In the genomic region with DNA sequence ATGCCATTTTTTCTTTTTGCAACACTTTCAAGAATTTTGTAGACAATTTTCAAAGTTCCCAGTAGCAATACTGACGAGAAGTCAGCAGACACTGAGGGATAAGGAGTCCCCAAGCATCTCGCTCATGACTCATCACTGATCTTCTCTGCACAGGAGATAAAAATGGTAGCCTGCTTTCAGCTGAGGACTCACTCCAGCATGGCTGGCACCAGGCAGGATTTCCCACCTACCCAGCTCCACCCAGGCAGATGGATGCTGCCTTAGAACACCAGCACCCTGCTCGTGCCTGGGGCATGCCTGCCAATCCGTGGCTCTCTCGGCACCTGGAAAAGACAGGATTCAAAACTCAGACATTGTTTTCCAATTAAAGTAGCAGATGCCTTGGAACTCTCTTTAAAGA, we compare ENCODE assay signal across 20 cellular contexts. TPM values are rescaled to one million over a fixed set of nuclear protein-coding genes. Genes with fewer than 3 reads are reported as not detected.
DNase-seq lines count a peak whose midpoint lies in the region; ATAC-seq lines count a peak whose summit lies in the region.
"Had no signal": no experiment of that assay in that cellular context is flagged by ENCODE, and none has a peak within 500 bp of the region (broad histone marks: within the 10 kb centered on the region; RNA-seq: fewer than 3 reads in every experiment).

No MANE protein-coding gene starts in this region.

- intact Hi-C loops in activated CD4-positive, alpha-beta T cell treated with anti-CD3 and anti-CD28 coated beads for 36 hours (cut with DNase I, micrococcal nuclease): no loop called here
- intact Hi-C loops in activated T-helper 1 cell treated with anti-CD3 and anti-CD28 coated beads, Interleukin-12 subunit alpha, Interleukin-12 subunit beta, Interleukin-2, Interleukin-4 antibody, amounts not matched to agents 30 ng/mL and 10 ng/mL and 1 ng/mL, durations not matched to agents 14 hours and 24 hours and 36 hours (cut with micrococcal nuclease): no loop called here

- peaks cover 33% of the 10 kb centered on the region for H3K9me3 Mint-ChIP-seq in activated CD4-positive, alpha-beta T cell treated with anti-CD3 and anti-CD28 coated beads, Interleukin-2, amount 10 ng/mL, durations not matched to agents 7 days and 5 days
- H3K9me3 Mint-ChIP-seq in activated CD4-positive, alpha-beta T cell treated with anti-CD3 and anti-CD28 coated beads for 36 hours (ENCODE audit: low read depth): peaks cover 6% of the 10 kb centered on the region
- H3K9me3 Mint-ChIP-seq in stimulated activated effector memory CD8-positive, alpha-beta T cell treated with anti-CD3 and anti-CD28 coated beads, Interleukin-12 subunit alpha, Interleukin-12 subunit beta, amount 100 ng/mL, for 72 hours: peaks cover 18% of the 10 kb centered on the region
- peaks cover 25% of the 10 kb centered on the region for H3K9me3 Mint-ChIP-seq in activated T-helper 1 cell treated with anti-CD3 and anti-CD28 coated beads, Interleukin-12 subunit alpha, Interleukin-12 subunit beta, Interleukin-2, Interleukin-4 antibody, amounts not matched to agents 30 ng/mL and 10 ng/mL and 1 ng/mL, durations not matched to agents 14 hours and 24 hours and 36 hours

- POLR2A ChIA-PET in activated CD4-positive, alpha-beta T cell treated with anti-CD3 and anti-CD28 coated beads, Interleukin-2, amount 10 ng/mL, durations not matched to agents 7 days and 5 days (lab: Charles Lee): no interaction called here
- POLR2A ChIA-PET in activated CD4-positive, alpha-beta T cell treated with anti-CD3 and anti-CD28 coated beads for 36 hours (lab: Charles Lee): no interaction called here

- peak overlapping the region; percentile 19 for H3K27ac Mint-ChIP-seq in activated CD4-positive, alpha-beta T cell treated with anti-CD3 and anti-CD28 coated beads, Interleukin-2, amount 10 ng/mL, durations not matched to agents 7 days and 5 days
- no peak overlapping the region for H3K27ac Mint-ChIP-seq in activated CD4-positive, alpha-beta T cell treated with anti-CD3 and anti-CD28 coated beads for 36 hours
- peak overlapping the region; percentile 64 for H3K27ac Mint-ChIP-seq in stimulated activated effector memory CD8-positive, alpha-beta T cell treated with anti-CD3 and anti-CD28 coated beads, Interleukin-12 subunit alpha, Interleukin-12 subunit beta, amount 100 ng/mL, for 72 hours
- no peak overlapping the region for H3K27ac Mint-ChIP-seq in activated T-helper 1 cell treated with anti-CD3 and anti-CD28 coated beads, Interleukin-12 subunit alpha, Interleukin-12 subunit beta, Interleukin-2, Interleukin-4 antibody, amounts not matched to agents 30 ng/mL and 10 ng/mL and 1 ng/mL, durations not matched to agents 14 hours and 24 hours and 36 hours
- H3K27ac Mint-ChIP-seq: CD4-positive, alpha-beta T cell; GM23338 had no signal

- H3K27ac ChIP-seq in KOPT-K1 (ENCODE audit: low read depth, low read length, poor library complexity, severe bottlenecking): peak overlapping the region; percentile 1
- H3K27ac ChIP-seq: BLaER1 treated with 17β-estradiol and CSF1 and Interleukin-3, amounts not matched to agents 10 nM and 100 nM had no signal

- H3K27me3 Mint-ChIP-seq in activated CD4-positive, alpha-beta T cell treated with anti-CD3 and anti-CD28 coated beads, Interleukin-2, amount 10 ng/mL, durations not matched to agents 7 days and 5 days: no peaks in the 10 kb centered on the region
- H3K27me3 Mint-ChIP-seq in activated CD4-positive, alpha-beta T cell treated with anti-CD3 and anti-CD28 coated beads for 36 hours: no peaks in the 10 kb centered on the region
- no peaks in the 10 kb centered on the region for H3K27me3 Mint-ChIP-seq in activated T-helper 1 cell treated with anti-CD3 and anti-CD28 coated beads, Interleukin-12 subunit alpha, Interleukin-12 subunit beta, Interleukin-2, Interleukin-4 antibody, amounts not matched to agents 30 ng/mL and 10 ng/mL and 1 ng/mL, durations not matched to agents 14 hours and 24 hours and 36 hours (ENCODE audit: insufficient read depth)

- H3K4me1 Mint-ChIP-seq in activated CD4-positive, alpha-beta T cell treated with anti-CD3 and anti-CD28 coated beads, Interleukin-2, amount 10 ng/mL, durations not matched to agents 7 days and 5 days: peaks cover 76% of the 10 kb centered on the region
- peaks cover 37% of the 10 kb centered on the region for H3K4me1 Mint-ChIP-seq in activated CD4-positive, alpha-beta T cell treated with anti-CD3 and anti-CD28 coated beads for 36 hours
- H3K4me1 Mint-ChIP-seq in stimulated activated effector memory CD8-positive, alpha-beta T cell treated with anti-CD3 and anti-CD28 coated beads, Interleukin-12 subunit alpha, Interleukin-12 subunit beta, amount 100 ng/mL, for 72 hours: peaks cover 81% of the 10 kb centered on the region
- H3K4me1 Mint-ChIP-seq in activated T-helper 1 cell treated with anti-CD3 and anti-CD28 coated beads, Interleukin-12 subunit alpha, Interleukin-12 subunit beta, Interleukin-2, Interleukin-4 antibody, amounts not matched to agents 30 ng/mL and 10 ng/mL and 1 ng/mL, durations not matched to agents 14 hours and 24 hours and 36 hours (ENCODE audit: low read depth): peaks cover 85% of the 10 kb centered on the region

- DNase-seq in activated CD4-positive, alpha-beta T cell treated with anti-CD3 and anti-CD28 coated beads, Interleukin-2, amount 10 ng/mL, durations not matched to agents 7 days and 5 days: no peak
- no peak for DNase-seq in activated CD4-positive, alpha-beta T cell treated with anti-CD3 and anti-CD28 coated beads for 36 hours
- peak; percentile 44 for DNase-seq in middle frontal gyrus (ENCODE audit: extremely low spot score, low spot score)
- DNase-seq in stimulated activated effector memory CD8-positive, alpha-beta T cell treated with anti-CD3 and anti-CD28 coated beads, Interleukin-12 subunit alpha, Interleukin-12 subunit beta, amount 100 ng/mL, for 72 hours (ENCODE audit: low spot score in 2 of 2): no peak
- no peak for DNase-seq in activated T-helper 1 cell treated with anti-CD3 and anti-CD28 coated beads, Interleukin-12 subunit alpha, Interleukin-12 subunit beta, Interleukin-2, Interleukin-4 antibody, amounts not matched to agents 30 ng/mL and 10 ng/mL and 1 ng/mL, durations not matched to agents 14 hours and 24 hours and 36 hours (ENCODE audit: low spot score)
- DNase-seq: Caco-2; CD4-positive, alpha-beta T cell; H9; KBM-7; MG63; NCI-H2029; NCI-H446 treated with DMSO at 0.1 percent for 48 hours; NCI-H526; NCI-H82; NK-92 treated with Interleukin-12 subunit alpha and Interleukin-12 subunit beta, amount 100 ng/mL, for 24 hours; PC-3 had no signal

- CTCF ChIA-PET in activated CD4-positive, alpha-beta T cell treated with anti-CD3 and anti-CD28 coated beads, Interleukin-2, amount 10 ng/mL, durations not matched to agents 7 days and 5 days (lab: Charles Lee): no interaction called here
- CTCF ChIA-PET in activated CD4-positive, alpha-beta T cell treated with anti-CD3 and anti-CD28 coated beads for 36 hours (lab: Charles Lee): interaction anchor here (0.7 kb wide), 1 partner anchor 21 kb away, joined by 3 read pairs; no protein-coding TSS in a partner anchor

- H3K9me3 ChIP-seq in KOPT-K1 (ENCODE audit: insufficient read depth, low read length, poor library complexity, severe bottlenecking): peaks cover 11% of the 10 kb centered on the region
- H3K9me3 ChIP-seq: Caco-2, MG63 had no signal

- no peak overlapping the region for H3K4me3 Mint-ChIP-seq in activated CD4-positive, alpha-beta T cell treated with anti-CD3 and anti-CD28 coated beads, Interleukin-2, amount 10 ng/mL, durations not matched to agents 7 days and 5 days
- no peak overlapping the region for H3K4me3 Mint-ChIP-seq in activated CD4-positive, alpha-beta T cell treated with anti-CD3 and anti-CD28 coated beads for 36 hours
- H3K4me3 Mint-ChIP-seq in stimulated activated effector memory CD8-positive, alpha-beta T cell treated with anti-CD3 and anti-CD28 coated beads, Interleukin-12 subunit alpha, Interleukin-12 subunit beta, amount 100 ng/mL, for 72 hours: no peak overlapping the region
- no peak overlapping the region for H3K4me3 Mint-ChIP-seq in activated T-helper 1 cell treated with anti-CD3 and anti-CD28 coated beads, Interleukin-12 subunit alpha, Interleukin-12 subunit beta, Interleukin-2, Interleukin-4 antibody, amounts not matched to agents 30 ng/mL and 10 ng/mL and 1 ng/mL, durations not matched to agents 14 hours and 24 hours and 36 hours
- H3K4me3 Mint-ChIP-seq: CD4-positive, alpha-beta T cell; GM23338; H9 had no signal

- ATAC-seq in activated CD4-positive, alpha-beta T cell treated with anti-CD3 and anti-CD28 coated beads for 36 hours: no peak
- no peak for ATAC-seq in stimulated activated effector memory CD8-positive, alpha-beta T cell treated with anti-CD3 and anti-CD28 coated beads, Interleukin-12 subunit alpha, Interleukin-12 subunit beta, amount 100 ng/mL, for 72 hours
- no peak for ATAC-seq in HG03196 (IDR thresholded peaks at IDR 0.05; ENCODE audit: unreplicated experiment)
- ATAC-seq: GM23338, PC-3 had no signal

- peaks cover 82% of the 10 kb centered on the region for H3K36me3 ChIP-seq in KOPT-K1 (ENCODE audit: insufficient read depth, low read length)
- H3K36me3 ChIP-seq: MG63 had no signal

- peaks cover 62% of the 10 kb centered on the region for H3K36me3 Mint-ChIP-seq in activated CD4-positive, alpha-beta T cell treated with anti-CD3 and anti-CD28 coated beads, Interleukin-2, amount 10 ng/mL, durations not matched to agents 7 days and 5 days (ENCODE audit: low read depth)
- no peaks in the 10 kb centered on the region for H3K36me3 Mint-ChIP-seq in activated CD4-positive, alpha-beta T cell treated with anti-CD3 and anti-CD28 coated beads for 36 hours (ENCODE audit: low read depth)
- peaks cover 75% of the 10 kb centered on the region for H3K36me3 Mint-ChIP-seq in stimulated activated effector memory CD8-positive, alpha-beta T cell treated with anti-CD3 and anti-CD28 coated beads, Interleukin-12 subunit alpha, Interleukin-12 subunit beta, amount 100 ng/mL, for 72 hours
- peaks cover 49% of the 10 kb centered on the region for H3K36me3 Mint-ChIP-seq in activated T-helper 1 cell treated with anti-CD3 and anti-CD28 coated beads, Interleukin-12 subunit alpha, Interleukin-12 subunit beta, Interleukin-2, Interleukin-4 antibody, amounts not matched to agents 30 ng/mL and 10 ng/mL and 1 ng/mL, durations not matched to agents 14 hours and 24 hours and 36 hours (ENCODE audit: low read depth)

RNA-seq across cellular contexts. Expression of gene JAKMIP1, which starts 24.9 kb away (rescaled TPM):
- total RNA-seq in activated CD4-positive, alpha-beta T cell treated with anti-CD3 and anti-CD28 coated beads, Interleukin-2, amount 10 ng/mL, durations not matched to agents 7 days and 5 days: 10 to 100 TPM in 1 of 2 experiments, 1 to 10 TPM in 1; 9.6 to 10.9 TPM
- 1 to 10 TPM; 3.1 to 3.9 TPM for total RNA-seq in activated CD4-positive, alpha-beta T cell treated with anti-CD3 and anti-CD28 coated beads for 36 hours
- total RNA-seq in activated T-helper 1 cell treated with anti-CD3 and anti-CD28 coated beads, Interleukin-12 subunit alpha, Interleukin-12 subunit beta, Interleukin-2, Interleukin-4 antibody, amounts not matched to agents 30 ng/mL and 10 ng/mL and 1 ng/mL, durations not matched to agents 14 hours and 24 hours and 36 hours: 15.5 and 16.9 TPM in 2 replicates
- total RNA-seq: Caco-2 had no signal

Comparison
In these comparisons a context has a peak if more than half of its experiments do, and no peak if none do; other contexts are left out.
1. H3K27ac Mint-ChIP-seq: peak in activated CD4-positive, alpha-beta T cell treated with anti-CD3 and anti-CD28 coated beads, Interleukin-2, amount 10 ng/mL, durations not matched to agents 7 days and 5 days (single experiment) and stimulated activated effector memory CD8-positive, alpha-beta T cell treated with anti-CD3 and anti-CD28 coated beads, Interleukin-12 subunit alpha, Interleukin-12 subunit beta, amount 100 ng/mL, for 72 hours (single experiment); none in activated CD4-positive, alpha-beta T cell treated with anti-CD3 and anti-CD28 coated beads for 36 hours (single experiment) and activated T-helper 1 cell treated with anti-CD3 and anti-CD28 coated beads, Interleukin-12 subunit alpha, Interleukin-12 subunit beta, Interleukin-2, Interleukin-4 antibody, amounts not matched to agents 30 ng/mL and 10 ng/mL and 1 ng/mL, durations not matched to agents 14 hours and 24 hours and 36 hours (single experiment).